ENCODE assay signal across 18 cellular contexts in the genomic region with DNA sequence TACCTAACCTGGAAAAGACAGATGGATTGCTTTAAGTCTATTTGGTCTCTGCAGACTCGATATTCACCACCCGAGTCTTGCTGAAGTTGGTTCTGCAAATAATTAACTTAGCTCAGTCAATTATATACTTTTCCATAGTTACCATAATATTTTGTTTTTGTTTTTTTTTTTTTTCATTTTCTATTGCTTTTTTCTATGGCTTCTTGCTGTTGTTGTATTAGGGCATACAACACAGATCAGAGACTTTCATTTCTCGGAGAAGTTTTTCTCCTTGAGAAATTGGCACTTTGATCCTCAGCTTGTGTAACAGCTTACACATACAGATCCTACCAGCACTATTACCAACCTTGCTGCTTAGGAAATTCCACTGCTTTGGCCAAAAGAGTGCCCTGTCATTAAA.
DNase-seq lines count a peak whose midpoint lies in the region; ATAC-seq, FAIRE-seq and TF ChIP-seq lines count a peak whose summit lies in the region.
"Had no signal": no experiment of that assay in that cellular context is flagged by ENCODE, and none has a peak within 500 bp of the region (broad histone marks: within the 10 kb centered on the region; RNA-seq: fewer than 3 reads in every experiment).

No MANE protein-coding gene starts in this region.

- no peaks in the 10 kb centered on the region for H3K27me3 Mint-ChIP-seq in stimulated activated naive CD8-positive, alpha-beta T cell treated with anti-CD3 and anti-CD28 coated beads, Interleukin-15, Interleukin-2, amounts not matched to agents 100 ng/mL and 50 ng/mL, for 24 hours
- no peaks in the 10 kb centered on the region for H3K27me3 Mint-ChIP-seq in stimulated activated naive CD8-positive, alpha-beta T cell treated with anti-CD3 and anti-CD28 coated beads, Interleukin-15, amount 100 ng/mL, for 72 hours
- H3K27me3 Mint-ChIP-seq: CD4-positive, alpha-beta memory T cell had no signal

- H3K27ac Mint-ChIP-seq in stimulated activated naive CD8-positive, alpha-beta T cell treated with anti-CD3 and anti-CD28 coated beads, Interleukin-15, Interleukin-2, amounts not matched to agents 100 ng/mL and 50 ng/mL, for 24 hours: peak overlapping the region; percentile 41
- H3K27ac Mint-ChIP-seq in stimulated activated naive CD8-positive, alpha-beta T cell treated with anti-CD3 and anti-CD28 coated beads, Interleukin-15, amount 100 ng/mL, for 72 hours: no peak overlapping the region

- ATAC-seq in stimulated activated naive CD8-positive, alpha-beta T cell treated with anti-CD3 and anti-CD28 coated beads, Interleukin-15, amount 100 ng/mL, for 72 hours: no peak

- TF ChIP-seq RAD21 in liver (IDR thresholded peaks at IDR 0.05): peak in 1 of 2 donors; percentile 40

- H3K9me3 ChIP-seq in liver (ENCODE audit: control insufficient read depth in 4 of 4, low read length in 3 of 4) (no peaks in the 10 kb centered on the region), small intestine (ENCODE audit: control insufficient read depth, low read depth) (no peaks in the 10 kb centered on the region)

- H3K9me3 Mint-ChIP-seq in stimulated activated naive CD8-positive, alpha-beta T cell treated with anti-CD3 and anti-CD28 coated beads, Interleukin-15, Interleukin-2, amounts not matched to agents 100 ng/mL and 50 ng/mL, for 24 hours: no peaks in the 10 kb centered on the region
- no peaks in the 10 kb centered on the region for H3K9me3 Mint-ChIP-seq in stimulated activated naive CD8-positive, alpha-beta T cell treated with anti-CD3 and anti-CD28 coated beads, Interleukin-15, amount 100 ng/mL, for 72 hours
- H3K9me3 Mint-ChIP-seq: CD4-positive, alpha-beta memory T cell had no signal

- H3K36me3 ChIP-seq in liver (ENCODE audit: control insufficient read depth in 4 of 4, insufficient read depth in 3 of 4, low read depth in 1 of 4, low read length in 3 of 4): peaks cover 0 to 1% (median 0%) of the 10 kb centered on the region in 4 donors
- H3K36me3 ChIP-seq in small intestine (ENCODE audit: control insufficient read depth in 2 of 2, insufficient read depth in 2 of 2, low read length in 2 of 2): peaks cover 0 to 8% of the 10 kb centered on the region in 2 donors

- peak overlapping the region in 1 of 2 donors; percentile 48 for H3K9ac ChIP-seq in liver (ENCODE audit: low read depth in 1 of 2, low read length in 2 of 2)

- H3K4me3 Mint-ChIP-seq in stimulated activated naive CD8-positive, alpha-beta T cell treated with anti-CD3 and anti-CD28 coated beads, Interleukin-15, Interleukin-2, amounts not matched to agents 100 ng/mL and 50 ng/mL, for 24 hours: no peak overlapping the region
- H3K4me3 Mint-ChIP-seq in stimulated activated naive CD8-positive, alpha-beta T cell treated with anti-CD3 and anti-CD28 coated beads, Interleukin-15, amount 100 ng/mL, for 72 hours: no peak overlapping the region
- H3K4me3 Mint-ChIP-seq: CD4-positive, alpha-beta memory T cell had no signal

- H3K4me3 ChIP-seq in liver (ENCODE audit: low read depth in 1 of 3, low read length in 3 of 3) (no peak overlapping the region), small intestine (ENCODE audit: low read depth in 1 of 2, low read length in 2 of 2) (no peak overlapping the region)

- H3K27ac ChIP-seq in liver (ENCODE audit: low read depth in 1 of 2, low read length in 2 of 2) (no peak overlapping the region), small intestine (ENCODE audit: low read depth in 1 of 2, low read length in 1 of 2) (no peak overlapping the region)

- H3K27me3 ChIP-seq in liver (ENCODE audit: control insufficient read depth in 4 of 4, insufficient read depth in 4 of 4, low read length in 3 of 4): no peaks in the 10 kb centered on the region
- no peaks in the 10 kb centered on the region for H3K27me3 ChIP-seq in small intestine (ENCODE audit: control insufficient read depth in 2 of 2, insufficient read depth in 2 of 2, low read length in 2 of 2)

- WGBS in liver: 41% methylated on average over 3 of the region's 3 CpGs
- WGBS in small intestine, 3 donors: 31 to 63% (median 36%) methylated on average over 3 of the region's 3 CpGs

- peaks cover 25% of the 10 kb centered on the region for H3K36me3 Mint-ChIP-seq in stimulated activated naive CD8-positive, alpha-beta T cell treated with anti-CD3 and anti-CD28 coated beads, Interleukin-15, Interleukin-2, amounts not matched to agents 100 ng/mL and 50 ng/mL, for 24 hours (ENCODE audit: low read depth)

- H3K4me1 ChIP-seq in liver (ENCODE audit: control insufficient read depth in 4 of 4, insufficient read depth in 4 of 4, low read length in 3 of 4) (peaks cover 0 to 9% (median 5%) of the 10 kb centered on the region in 4 donors), small intestine (ENCODE audit: control insufficient read depth in 2 of 2, insufficient read depth in 1 of 2, low read depth in 1 of 2, low read length in 1 of 2) (no peaks in the 10 kb centered on the region)

- FAIRE-seq in islet of Langerhans (lab: Jason Lieb, UNC): peak; percentile 87
- no peak for FAIRE-seq in small intestine (lab: Jason Lieb, UNC)
- FAIRE-seq: GM12892, GM18507 had no signal

- no peak for DNase-seq in stimulated activated naive CD8-positive, alpha-beta T cell treated with anti-CD3 and anti-CD28 coated beads, Interleukin-15, amount 100 ng/mL, for 72 hours
- DNase-seq in small intestine (peak; percentile 29), epidermal melanocyte (ENCODE audit: insufficient read length, low spot score) (no peak), AML-193 (lab: John Stamatoyannopoulos, UW) (no peak)
- DNase-seq in activated CD4-positive, alpha-beta T cell treated with anti-CD3 and anti-CD28 coated beads, Interleukin-2, amount 50 U/mL, for 4 hours: no peak
- DNase-seq: CD4-positive, alpha-beta memory T cell; DMS79; KBM-7; NCI-H1105 treated with DMSO at 0.1 percent for 48 hours; NCI-H1694; NCI-H82; OCI-M1; Right ventricle myocardium superior had no signal

- peaks cover 10% of the 10 kb centered on the region for H3K4me1 Mint-ChIP-seq in stimulated activated naive CD8-positive, alpha-beta T cell treated with anti-CD3 and anti-CD28 coated beads, Interleukin-15, Interleukin-2, amounts not matched to agents 100 ng/mL and 50 ng/mL, for 24 hours (ENCODE audit: low read depth)
- peaks cover 6% of the 10 kb centered on the region for H3K4me1 Mint-ChIP-seq in stimulated activated naive CD8-positive, alpha-beta T cell treated with anti-CD3 and anti-CD28 coated beads, Interleukin-15, amount 100 ng/mL, for 72 hours
- H3K4me1 Mint-ChIP-seq: CD4-positive, alpha-beta memory T cell had no signal

- TF ChIP-seq CTCF in liver (IDR thresholded peaks at IDR 0.05; ENCODE audit: low read depth, low read length, missing input control): no peak

TF ChIP-seq in liver, 16 proteins besides CTCF, POLR2A, EP300 and RAD21 (continues in another document):
- peak; percentile 81 to 90 for TF ChIP-seq HNF4A (conservative IDR thresholded peaks at IDR 0.05)
- peak; percentile 33 for TF ChIP-seq SP1 (IDR thresholded peaks at IDR 0.05)
- TF ChIP-seq FOXA1 (IDR thresholded peaks at IDR 0.05): no peak
- peak; percentile 23 to 44 for TF ChIP-seq JUND (IDR thresholded peaks at IDR 0.05)
- TF ChIP-seq NR2F2 (IDR thresholded peaks at IDR 0.05): no peak
- TF ChIP-seq, protein P1, sequence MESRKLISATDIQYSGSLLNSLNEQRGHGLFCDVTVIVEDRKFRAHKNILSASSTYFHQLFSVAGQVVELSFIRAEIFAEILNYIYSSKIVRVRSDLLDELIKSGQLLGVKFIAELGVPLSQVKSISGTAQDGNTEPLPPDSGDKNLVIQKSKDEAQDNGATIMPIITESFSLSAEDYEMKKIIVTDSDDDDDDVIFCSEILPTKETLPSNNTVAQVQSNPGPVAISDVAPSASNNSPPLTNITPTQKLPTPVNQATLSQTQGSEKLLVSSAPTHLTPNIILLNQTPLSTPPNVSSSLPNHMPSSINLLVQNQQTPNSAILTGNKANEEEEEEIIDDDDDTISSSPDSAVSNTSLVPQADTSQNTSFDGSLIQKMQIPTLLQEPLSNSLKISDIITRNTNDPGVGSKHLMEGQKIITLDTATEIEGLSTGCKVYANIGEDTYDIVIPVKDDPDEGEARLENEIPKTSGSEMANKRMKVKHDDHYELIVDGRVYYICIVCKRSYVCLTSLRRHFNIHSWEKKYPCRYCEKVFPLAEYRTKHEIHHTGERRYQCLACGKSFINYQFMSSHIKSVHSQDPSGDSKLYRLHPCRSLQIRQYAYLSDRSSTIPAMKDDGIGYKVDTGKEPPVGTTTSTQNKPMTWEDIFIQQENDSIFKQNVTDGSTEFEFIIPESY (IDR thresholded peaks at IDR 0.05): no peak
- TF ChIP-seq ATF3 (IDR thresholded peaks at IDR 0.05): peak; percentile 38
- TF ChIP-seq TAF1 (conservative IDR thresholded peaks at IDR 0.05): no peak
- TF ChIP-seq REST (IDR thresholded peaks at IDR 0.05): no peak
- no peak for TF ChIP-seq MAX (IDR thresholded peaks at IDR 0.05)
